ENCODE assay signal across 1 cellular context in the genomic region with DNA sequence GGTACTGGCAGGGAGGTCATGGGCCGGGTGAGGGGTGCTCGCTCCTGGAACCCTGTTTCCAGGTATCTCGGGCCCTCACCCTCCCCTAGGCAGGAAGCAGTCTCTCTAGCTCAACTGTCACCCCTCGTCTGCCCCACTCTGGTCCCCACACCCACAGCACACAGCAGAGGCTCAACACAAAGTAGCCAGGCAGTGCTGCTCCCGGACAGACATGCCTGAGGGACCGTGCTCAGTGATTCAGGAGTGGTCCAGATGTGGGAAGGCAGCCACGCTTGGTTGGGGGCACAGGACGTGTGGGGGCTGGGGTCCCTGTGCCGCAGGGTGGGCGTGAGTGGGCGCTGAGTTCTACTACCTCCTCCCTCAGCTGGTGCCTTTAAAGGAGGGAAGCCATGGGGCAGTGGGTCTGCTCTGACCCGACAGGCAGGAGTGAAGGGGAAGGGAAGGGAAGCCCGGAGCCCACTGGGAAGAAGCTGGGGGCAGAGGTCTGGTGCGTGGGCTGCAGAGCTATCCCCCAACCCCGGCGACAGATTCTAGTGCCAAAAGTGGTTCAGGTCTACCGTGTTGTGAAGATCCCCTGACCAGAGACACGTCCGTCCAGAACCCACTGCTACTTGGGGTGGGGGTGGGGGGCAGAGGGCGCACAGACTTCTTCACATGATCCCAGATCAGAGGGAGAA.
TF ChIP-seq lines count a peak whose summit lies in the region.

No MANE protein-coding gene starts in this region.

TF ChIP-seq in HepG2, 621 proteins besides CTCF, POLR2A, EP300 and RAD21 (continued from another document):
- TF ChIP-seq, protein P1, sequence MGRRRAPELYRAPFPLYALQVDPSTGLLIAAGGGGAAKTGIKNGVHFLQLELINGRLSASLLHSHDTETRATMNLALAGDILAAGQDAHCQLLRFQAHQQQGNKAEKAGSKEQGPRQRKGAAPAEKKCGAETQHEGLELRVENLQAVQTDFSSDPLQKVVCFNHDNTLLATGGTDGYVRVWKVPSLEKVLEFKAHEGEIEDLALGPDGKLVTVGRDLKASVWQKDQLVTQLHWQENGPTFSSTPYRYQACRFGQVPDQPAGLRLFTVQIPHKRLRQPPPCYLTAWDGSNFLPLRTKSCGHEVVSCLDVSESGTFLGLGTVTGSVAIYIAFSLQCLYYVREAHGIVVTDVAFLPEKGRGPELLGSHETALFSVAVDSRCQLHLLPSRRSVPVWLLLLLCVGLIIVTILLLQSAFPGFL (CRISPR knock-in tag; IDR thresholded peaks at IDR 0.05), result no peak
- TF ChIP-seq, protein P2, sequence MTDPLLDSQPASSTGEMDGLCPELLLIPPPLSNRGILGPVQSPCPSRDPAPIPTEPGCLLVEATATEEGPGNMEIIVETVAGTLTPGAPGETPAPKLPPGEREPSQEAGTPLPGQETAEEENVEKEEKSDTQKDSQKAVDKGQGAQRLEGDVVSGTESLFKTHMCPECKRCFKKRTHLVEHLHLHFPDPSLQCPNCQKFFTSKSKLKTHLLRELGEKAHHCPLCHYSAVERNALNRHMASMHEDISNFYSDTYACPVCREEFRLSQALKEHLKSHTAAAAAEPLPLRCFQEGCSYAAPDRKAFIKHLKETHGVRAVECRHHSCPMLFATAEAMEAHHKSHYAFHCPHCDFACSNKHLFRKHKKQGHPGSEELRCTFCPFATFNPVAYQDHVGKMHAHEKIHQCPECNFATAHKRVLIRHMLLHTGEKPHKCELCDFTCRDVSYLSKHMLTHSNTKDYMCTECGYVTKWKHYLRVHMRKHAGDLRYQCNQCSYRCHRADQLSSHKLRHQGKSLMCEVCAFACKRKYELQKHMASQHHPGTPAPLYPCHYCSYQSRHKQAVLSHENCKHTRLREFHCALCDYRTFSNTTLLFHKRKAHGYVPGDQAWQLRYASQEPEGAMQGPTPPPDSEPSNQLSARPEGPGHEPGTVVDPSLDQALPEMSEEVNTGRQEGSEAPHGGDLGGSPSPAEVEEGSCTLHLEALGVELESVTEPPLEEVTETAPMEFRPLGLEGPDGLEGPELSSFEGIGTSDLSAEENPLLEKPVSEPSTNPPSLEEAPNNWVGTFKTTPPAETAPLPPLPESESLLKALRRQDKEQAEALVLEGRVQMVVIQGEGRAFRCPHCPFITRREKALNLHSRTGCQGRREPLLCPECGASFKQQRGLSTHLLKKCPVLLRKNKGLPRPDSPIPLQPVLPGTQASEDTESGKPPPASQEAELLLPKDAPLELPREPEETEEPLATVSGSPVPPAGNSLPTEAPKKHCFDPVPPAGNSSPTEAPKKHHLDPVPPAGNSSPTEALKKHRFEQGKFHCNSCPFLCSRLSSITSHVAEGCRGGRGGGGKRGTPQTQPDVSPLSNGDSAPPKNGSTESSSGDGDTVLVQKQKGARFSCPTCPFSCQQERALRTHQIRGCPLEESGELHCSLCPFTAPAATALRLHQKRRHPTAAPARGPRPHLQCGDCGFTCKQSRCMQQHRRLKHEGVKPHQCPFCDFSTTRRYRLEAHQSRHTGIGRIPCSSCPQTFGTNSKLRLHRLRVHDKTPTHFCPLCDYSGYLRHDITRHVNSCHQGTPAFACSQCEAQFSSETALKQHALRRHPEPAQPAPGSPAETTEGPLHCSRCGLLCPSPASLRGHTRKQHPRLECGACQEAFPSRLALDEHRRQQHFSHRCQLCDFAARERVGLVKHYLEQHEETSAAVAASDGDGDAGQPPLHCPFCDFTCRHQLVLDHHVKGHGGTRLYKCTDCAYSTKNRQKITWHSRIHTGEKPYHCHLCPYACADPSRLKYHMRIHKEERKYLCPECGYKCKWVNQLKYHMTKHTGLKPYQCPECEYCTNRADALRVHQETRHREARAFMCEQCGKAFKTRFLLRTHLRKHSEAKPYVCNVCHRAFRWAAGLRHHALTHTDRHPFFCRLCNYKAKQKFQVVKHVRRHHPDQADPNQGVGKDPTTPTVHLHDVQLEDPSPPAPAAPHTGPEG (CRISPR knock-in tag; IDR thresholded peaks at IDR 0.05), result no peak
- no peak for TF ChIP-seq MBD4 (IDR thresholded peaks at IDR 0.05; ENCODE audit: borderline replicate concordance, low read length)
- no peak for TF ChIP-seq ZNF562 (CRISPR knock-in tag; IDR thresholded peaks at IDR 0.05; ENCODE audit: borderline replicate concordance)
- TF ChIP-seq, protein P3, sequence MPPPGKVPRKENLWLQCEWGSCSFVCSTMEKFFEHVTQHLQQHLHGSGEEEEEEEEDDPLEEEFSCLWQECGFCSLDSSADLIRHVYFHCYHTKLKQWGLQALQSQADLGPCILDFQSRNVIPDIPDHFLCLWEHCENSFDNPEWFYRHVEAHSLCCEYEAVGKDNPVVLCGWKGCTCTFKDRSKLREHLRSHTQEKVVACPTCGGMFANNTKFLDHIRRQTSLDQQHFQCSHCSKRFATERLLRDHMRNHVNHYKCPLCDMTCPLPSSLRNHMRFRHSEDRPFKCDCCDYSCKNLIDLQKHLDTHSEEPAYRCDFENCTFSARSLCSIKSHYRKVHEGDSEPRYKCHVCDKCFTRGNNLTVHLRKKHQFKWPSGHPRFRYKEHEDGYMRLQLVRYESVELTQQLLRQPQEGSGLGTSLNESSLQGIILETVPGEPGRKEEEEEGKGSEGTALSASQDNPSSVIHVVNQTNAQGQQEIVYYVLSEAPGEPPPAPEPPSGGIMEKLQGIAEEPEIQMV (CRISPR knock-in tag; IDR thresholded peaks at IDR 0.05; ENCODE audit: low read depth), result peak; percentile 52
- TF ChIP-seq PHF21A (CRISPR knock-in tag; IDR thresholded peaks at IDR 0.05), result no peak
- TF ChIP-seq, protein P4, sequence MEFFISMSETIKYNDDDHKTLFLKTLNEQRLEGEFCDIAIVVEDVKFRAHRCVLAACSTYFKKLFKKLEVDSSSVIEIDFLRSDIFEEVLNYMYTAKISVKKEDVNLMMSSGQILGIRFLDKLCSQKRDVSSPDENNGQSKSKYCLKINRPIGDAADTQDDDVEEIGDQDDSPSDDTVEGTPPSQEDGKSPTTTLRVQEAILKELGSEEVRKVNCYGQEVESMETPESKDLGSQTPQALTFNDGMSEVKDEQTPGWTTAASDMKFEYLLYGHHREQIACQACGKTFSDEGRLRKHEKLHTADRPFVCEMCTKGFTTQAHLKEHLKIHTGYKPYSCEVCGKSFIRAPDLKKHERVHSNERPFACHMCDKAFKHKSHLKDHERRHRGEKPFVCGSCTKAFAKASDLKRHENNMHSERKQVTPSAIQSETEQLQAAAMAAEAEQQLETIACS (CRISPR knock-in tag; IDR thresholded peaks at IDR 0.05), result no peak
